ENCODE assay signal across 9 cellular contexts in genomic region chr11:46391578-46392420, GRCh38. TPM values are rescaled to one million over a fixed set of nuclear protein-coding genes. Genes with fewer than 3 reads are reported as not detected.
DNase-seq lines count a peak whose midpoint lies in the region; ATAC-seq and TF ChIP-seq lines count a peak whose summit lies in the region.
"Had no signal": no experiment of that assay in that cellular context is flagged by ENCODE, and none has a peak within 500 bp of the region (broad histone marks: within the 10 kb centered on the region; RNA-seq: fewer than 3 reads in every experiment).

Gene CHRM4 (minus strand): TSS chr11:46391776. CDS start chr11:46386557, 5,219 bp downstream.

- peak; percentile 19; the same call in 1 of the 2 replicates for TF ChIP-seq RAD21 in SK-N-SH (IDR thresholded peaks at IDR 0.05; ENCODE audit: low read length)

- no peaks in the 10 kb centered on the region for H3K9me2 ChIP-seq in SK-N-SH

- peak; percentile 94 for DNase-seq in SK-N-SH
- DNase-seq in SJSA1 (ENCODE audit: low read depth in 1 of 2, low spot score in 2 of 2), result peak; percentile 36 to 70
- no peak for DNase-seq in epithelial cell of proximal tubule (ENCODE audit: low read depth)
- DNase-seq in mucosa of gallbladder (ENCODE audit: low spot score), result no peak

- TF ChIP-seq CTCF in SK-N-SH (IDR thresholded peaks at IDR 0.05), result peak; percentile 51
- peak; percentile 31 for TF ChIP-seq CTCF in epithelial cell of proximal tubule (conservative IDR thresholded peaks at IDR 0.05; ENCODE audit: low read depth, low read length)

- peaks cover 0 to 2% of the 10 kb centered on the region in 2 experiments for H3K36me3 ChIP-seq in SK-N-SH (replicated peaks in 1 of 2; ENCODE audit: control insufficient read depth in 1 of 2, insufficient read depth in 2 of 2, low read length in 1 of 2)
- no peaks in the 10 kb centered on the region for H3K36me3 ChIP-seq in SJSA1
- H3K36me3 ChIP-seq in neuron (ENCODE audit: insufficient read depth, low read length), result peaks cover 9% of the 10 kb centered on the region

- H3F3A ChIP-seq in SK-N-SH (replicated peaks; ENCODE audit: insufficient read depth), result peaks cover 17% of the 10 kb centered on the region

- H3K4me1 ChIP-seq in SK-N-SH (ENCODE audit: control insufficient read depth in 1 of 2, insufficient read depth in 2 of 2, low read depth in 1 of 2, low read length in 1 of 2), result peaks cover 0 to 27% of the 10 kb centered on the region in 2 experiments; a peak in 2 of 4 replicates
- peaks cover 39% of the 10 kb centered on the region for H3K4me1 ChIP-seq in SJSA1 (replicated peaks)
- H3K4me1 ChIP-seq in neuron (ENCODE audit: insufficient read depth, low read length), result peaks cover 38% of the 10 kb centered on the region

- TF ChIP-seq EP300 in SK-N-SH (IDR thresholded peaks at IDR 0.05; ENCODE audit: borderline replicate concordance in 1 of 2, low read depth in 1 of 2, low read length in 1 of 2), result no peak

- H2AFZ ChIP-seq in SK-N-SH (ENCODE audit: low read depth), result no peak within 1 kb of the TSS
- no peak within 1 kb of the TSS for H2AFZ ChIP-seq in neuron (ENCODE audit: low read depth, low read length)

- POLR2A ChIA-PET in SK-N-SH (lab: Yijun Ruan, JAX), result interaction anchor here (1.6 kb wide), 1 partner anchor 11 kb away, joined by 7 read pairs; the partner anchor contains the start of gene MDK

- H3K27ac ChIP-seq in SK-N-SH (ENCODE audit: low read depth in 2 of 2, low read length in 1 of 2) (no peak within 1 kb of the TSS), SJSA1 (no peak within 1 kb of the TSS)
- H3K27ac ChIP-seq: epithelial cell of prostate had no signal

- CTCF ChIA-PET in SK-N-SH (lab: Yijun Ruan, JAX), result interaction anchor here (0.6 to 7.6 kb wide), 47 partner anchors 9 to 597 kb away, joined by 3 to 204 read pairs (median 5); partner anchors contain the start of genes AMBRA1, DGKZ and MDK

- peak within 1 kb of the TSS; percentile 52 to 60 for H3K4me3 ChIP-seq in SK-N-SH (ENCODE audit: low read depth in 2 of 2, low read length in 1 of 2)
- peak within 1 kb of the TSS; percentile 61 for H3K4me3 ChIP-seq in SJSA1
- H3K4me3 ChIP-seq in epithelial cell of proximal tubule (ENCODE audit: low read depth, low read length), result peak within 1 kb of the TSS; percentile 48
- H3K4me3 ChIP-seq in neuron (ENCODE audit: low read length), result peak within 1 kb of the TSS; percentile 52

- H3K9ac ChIP-seq in SK-N-SH, result no peak within 1 kb of the TSS

- H3K9me3 ChIP-seq in SK-N-SH (no peaks in the 10 kb centered on the region), SJSA1 (replicated peaks) (peaks cover 4% of the 10 kb centered on the region), neuron (ENCODE audit: low read length) (no peaks in the 10 kb centered on the region)

- H3K27me3 ChIP-seq in SK-N-SH (ENCODE audit: insufficient read depth), result peaks cover 15% of the 10 kb centered on the region
- H3K27me3 ChIP-seq in SJSA1 (replicated peaks), result peaks cover 33% of the 10 kb centered on the region
- peaks cover 30% of the 10 kb centered on the region for H3K27me3 ChIP-seq in neuron (ENCODE audit: insufficient read depth, low read length)

- WGBS in SK-N-SH (ENCODE audit: low lambda C conversion rate), result 20% methylated on average over 1 of the region's 123 CpGs

- no peaks in the 10 kb centered on the region for H3K79me2 ChIP-seq in SK-N-SH (ENCODE audit: insufficient read depth)

- peak within 1 kb of the TSS; percentile 94 for H3K4me2 ChIP-seq in SK-N-SH

- peaks cover 18% of the 10 kb centered on the region for H4K20me1 ChIP-seq in SK-N-SH (ENCODE audit: insufficient read depth)

- ATAC-seq in SK-N-SH treated with all-trans-retinoic acid at 6 μM for 48 hours (no peak; the same call in 2 of the 3 replicates), HG03521 (IDR thresholded peaks at IDR 0.05; ENCODE audit: unreplicated experiment) (peak; percentile 11), HG03460 (IDR thresholded peaks at IDR 0.05; ENCODE audit: unreplicated experiment) (no peak)

TF ChIP-seq in SK-N-SH, 30 proteins besides CTCF, POLR2A, EP300 and RAD21:
- TF ChIP-seq REST (IDR thresholded peaks at IDR 0.05; ENCODE audit: low read depth, low read length) (0 out of 2 replicates have a peak, but pooled peaks have one; percentile 50), NRF1 (IDR thresholded peaks at IDR 0.05; ENCODE audit: low read depth, low read length) (no peak)
TF ChIP-seq in SK-N-SH: peak in this region for 1.

TF ChIP-seq in SK-N-SH treated with all-trans-retinoic acid at 6 μM for 48 hours, 23 proteins besides CTCF, POLR2A, EP300 and RAD21:
- TF ChIP-seq ARNTL (CRISPR knock-in tag; IDR thresholded peaks at IDR 0.05; ENCODE audit: borderline replicate concordance, low read depth), result no peak
- TF ChIP-seq TSHZ2 (CRISPR knock-in tag; IDR thresholded peaks at IDR 0.05), result no peak
- TF ChIP-seq PPARA (CRISPR knock-in tag; IDR thresholded peaks at IDR 0.05; ENCODE audit: borderline replicate concordance), result no peak

RNA-seq across cellular contexts. Expression of gene CHRM4, which starts in this region (rescaled TPM):
- 0.13 and 0.26 TPM in 2 replicates for polyA plus RNA-seq in SK-N-SH (2012; rRNA removed)
- polyA plus RNA-seq in SK-N-SH (2012; cell fraction: cytosol; rRNA removed), result 0.08 and 0.18 TPM in 2 replicates
- polyA plus RNA-seq in SK-N-SH (2012; cell fraction: nucleus; rRNA removed), result 0.36 and 0.39 TPM in 2 replicates
- total RNA-seq in SJSA1 (2014; rRNA removed; shearing (Covaris generic)), result 0.42 TPM in 1 of 2 replicates, not detected in the other
- total RNA-seq in epithelial cell of proximal tubule (not detected in 2 replicates), mucosa of gallbladder (not detected)

Comparison
In these comparisons a context has a peak if more than half of its experiments do, and no peak if none do; other contexts are left out.
1. Peak in DNase-seq, H3K4me3 ChIP-seq and H3K4me2 ChIP-seq in SK-N-SH; RNA of the gene not detected or under 1 TPM.
2. Peak in DNase-seq and H3K4me3 ChIP-seq in SJSA1; RNA of the gene not detected or under 1 TPM.